Comparison of ENCODE assay signal across 8 cellular contexts in genomic region chr17:8175795-8176196, GRCh38. TPM values are rescaled to one million over a fixed set of nuclear protein-coding genes. Genes with fewer than 3 reads are reported as not detected.
DNase-seq lines count a peak whose midpoint lies in the region; ATAC-seq and TF ChIP-seq lines count a peak whose summit lies in the region.

No MANE protein-coding gene starts in this region.

- peak; percentile 10 for ATAC-seq in Panc1

- H3K27ac Mint-ChIP-seq in endodermal cell (peak overlapping the region; percentile 89), nephron (peak overlapping the region; percentile 89 to 97 (median 96))

- 16 to 28% methylated on average over 7 to 11 of the region's 11 CpGs for WGBS in endodermal cell (ENCODE audit: insufficient coverage in 1 of 2, insufficient read length in 1 of 2), 2 experiments

- peak overlapping the region; percentile 87 for H3K4me3 Mint-ChIP-seq in endodermal cell
- peak overlapping the region; percentile 86 to 95 (median 93) for H3K4me3 Mint-ChIP-seq in nephron

- H3K36me3 ChIP-seq in Panc1 (ENCODE audit: control insufficient read depth, insufficient read depth, low read length) (no peaks in the 10 kb centered on the region), endodermal cell (ENCODE audit: control insufficient read depth, insufficient read depth, low read length) (no peaks in the 10 kb centered on the region)

- no peaks in the 10 kb centered on the region for H3K9me3 Mint-ChIP-seq in endodermal cell
- H3K9me3 Mint-ChIP-seq in nephron: no peaks in the 10 kb centered on the region

- H3K27ac ChIP-seq in Panc1 (ENCODE audit: low read length) (peak overlapping the region; percentile 96), endodermal cell (ENCODE audit: low read depth, low read length) (peak overlapping the region; percentile 90)

- H3K36me3 Mint-ChIP-seq in endodermal cell (ENCODE audit: low read depth) (no peaks in the 10 kb centered on the region), nephron (ENCODE audit: low read depth) (no peaks in the 10 kb centered on the region)

- no peaks in the 10 kb centered on the region for H3K27me3 Mint-ChIP-seq in endodermal cell (ENCODE audit: insufficient read depth)
- H3K27me3 Mint-ChIP-seq in nephron (ENCODE audit: low read depth): no peaks in the 10 kb centered on the region

- in situ Hi-C loops in Panc1 (cut with HindIII; ENCODE audit: low pct_unique_long_range_greater_than_20kb, low sequenced_read_pairs): no loop called here

- TF ChIP-seq CTCF in Panc1 (IDR thresholded peaks at IDR 0.05): no peak
- no peak for TF ChIP-seq CTCF in endodermal cell (conservative IDR thresholded peaks at IDR 0.05)
- TF ChIP-seq CTCF in nephron (IDR thresholded peaks at IDR 0.05; ENCODE audit: unreplicated experiment in 3 of 3): no peak

- intact Hi-C loops in Panc1 (cut with micrococcal nuclease; ENCODE audit: unreplicated experiment): no loop called here

- no TSS peak for BruUV-seq in Panc1 (replicated peaks; lab: Mats Ljungman, UMichigan)

- POLR2A ChIA-PET in Panc1 (lab: Charles Lee): no interaction called here

- peak overlapping the region; percentile 58 to 66 for H3K4me3 ChIP-seq in Panc1 (ENCODE audit: low read depth in 2 of 2, low read length in 2 of 2)
- H3K4me3 ChIP-seq in endodermal cell (ENCODE audit: low read length): peak overlapping the region; percentile 95

- H3K4me1 Mint-ChIP-seq in endodermal cell: peaks cover 26% of the 10 kb centered on the region
- H3K4me1 Mint-ChIP-seq in nephron: peaks cover 38% of the 10 kb centered on the region

- H3K9ac ChIP-seq in endodermal cell (ENCODE audit: extremely low read depth, low read length, poor library complexity, severe bottlenecking): peak overlapping the region; percentile 68

- H3K4me1 ChIP-seq in Panc1 (ENCODE audit: control insufficient read depth, insufficient read depth, low read length): peaks cover 18% of the 10 kb centered on the region
- H3K4me1 ChIP-seq in endodermal cell (ENCODE audit: control insufficient read depth, insufficient read depth, low read length): peaks cover 14% of the 10 kb centered on the region

- H3K9me3 ChIP-seq in Panc1 (ENCODE audit: control insufficient read depth, insufficient read depth, low read depth, low read length) (no peaks in the 10 kb centered on the region), endodermal cell (ENCODE audit: control insufficient read depth, low read length) (no peaks in the 10 kb centered on the region)

- no peaks in the 10 kb centered on the region for H3K27me3 ChIP-seq in Panc1 (ENCODE audit: control insufficient read depth, insufficient read depth, low read length)
- no peaks in the 10 kb centered on the region for H3K27me3 ChIP-seq in endodermal cell (ENCODE audit: control insufficient read depth, insufficient read depth, low read length, poor library complexity, severe bottlenecking)

- CTCF ChIA-PET in Panc1 (lab: Charles Lee): no interaction called here

- peak; percentile 24 for DNase-seq in activated CD4-positive, alpha-beta T cell treated with anti-CD3 and anti-CD28 coated beads for 48 hours
- DNase-seq in activated CD4-positive, alpha-beta T cell treated with anti-CD3 and anti-CD28 coated beads, Interleukin-2, amount 50 U/mL, for 4 hours: no peak
- DNase-seq in Panc1 (ENCODE audit: low read depth, low spot score) (no peak), endodermal cell (no peak), SIG-M5 (lab: John Stamatoyannopoulos, UW) (no peak), hippocampal formation (lab: John Stamatoyannopoulos, UW) (no peak), cerebellum (ENCODE audit: low spot score) (no peak)

RNA-seq across cellular contexts. Expression of gene TMEM107, which starts 0.4 kb away (rescaled TPM):
- total RNA-seq in Panc1 (2021; ENCODE audit: unreplicated experiment): 10.6 TPM
- 8.1 TPM for polyA plus RNA-seq in Panc1 (2012; ENCODE audit: insufficient read length)
- total RNA-seq in endodermal cell: 10 to 100 TPM; 26.2 to 27.7 TPM
- 79.3 TPM for polyA plus RNA-seq in endodermal cell (2013, experiment 1 of 2)
- polyA plus RNA-seq in endodermal cell (2013, experiment 2 of 2): 69.1 TPM
- 28.3 TPM for total RNA-seq in cerebellum

RNA-seq across cellular contexts. Expression of gene VAMP2, which starts 13.0 kb away (rescaled TPM):
- total RNA-seq in Panc1 (2021; ENCODE audit: unreplicated experiment) (28.6 TPM), endodermal cell (10 to 100 TPM; 32.1 to 32.2 TPM), cerebellum (29.9 TPM)
- polyA plus RNA-seq in Panc1 (2012; ENCODE audit: insufficient read length): 30.2 TPM
- 57.3 TPM for polyA plus RNA-seq in endodermal cell (2013, experiment 1 of 2)
- 46.3 TPM for polyA plus RNA-seq in endodermal cell (2013, experiment 2 of 2)

RNA-seq across cellular contexts. Expression of gene BORCS6, which starts 14.2 kb away (rescaled TPM):
- total RNA-seq in Panc1 (2021; ENCODE audit: unreplicated experiment) (9.3 TPM), endodermal cell (1 to 10 TPM; 4.1 to 5.5 TPM), cerebellum (3.1 TPM)
- polyA plus RNA-seq in Panc1 (2012; ENCODE audit: insufficient read length): 11.5 TPM
- 3.5 TPM for polyA plus RNA-seq in endodermal cell (2013, experiment 1 of 2)
- 3.2 TPM for polyA plus RNA-seq in endodermal cell (2013, experiment 2 of 2)

RNA-seq across cellular contexts. Expression of gene PER1, which starts 23.6 kb away (rescaled TPM):
- total RNA-seq in Panc1 (2021; ENCODE audit: unreplicated experiment) (17.1 TPM), endodermal cell (10 to 100 TPM; 38.3 to 53.7 TPM), cerebellum (7.7 TPM)
- 11.8 TPM for polyA plus RNA-seq in Panc1 (2012; ENCODE audit: insufficient read length)
- 24.2 TPM for polyA plus RNA-seq in endodermal cell (2013, experiment 1 of 2)
- polyA plus RNA-seq in endodermal cell (2013, experiment 2 of 2): 19.0 TPM

RNA-seq across cellular contexts. Expression of gene AURKB, which starts 34.6 kb away (rescaled TPM):
- 85.8 TPM for total RNA-seq in Panc1 (2021; ENCODE audit: unreplicated experiment)
- polyA plus RNA-seq in Panc1 (2012; ENCODE audit: insufficient read length): 31.8 TPM
- 100 to 1,000 TPM in 1 of 2 donors, 10 to 100 TPM in 1; 90.5 to 122 TPM for total RNA-seq in endodermal cell
- polyA plus RNA-seq in endodermal cell (2013, experiment 1 of 2): 174 TPM
- polyA plus RNA-seq in endodermal cell (2013, experiment 2 of 2): 175 TPM
- 15.2 TPM for total RNA-seq in cerebellum
